In genomic region chrX:94329182-94329581, GRCh38 we compare ENCODE assay signal across 20 cellular contexts.
DNase-seq lines count a peak whose midpoint lies in the region; ATAC-seq, FAIRE-seq and TF ChIP-seq lines count a peak whose summit lies in the region.
"Had no signal": no experiment of that assay in that cellular context is flagged by ENCODE, and none has a peak within 500 bp of the region (broad histone marks: within the 10 kb centered on the region; RNA-seq: fewer than 3 reads in every experiment).

No MANE protein-coding gene starts in this region.

- FAIRE-seq in GM12891 (lab: Jason Lieb, UNC) (no peak), GM12878 (lab: Jason Lieb, UNC) (no peak)
- FAIRE-seq: G401.6, GM12892, GM18507, GM19239 had no signal

- no peak overlapping the region for H3K27ac ChIP-seq in GM12878 (ENCODE audit: control insufficient read depth, insufficient read depth)
- H3K27ac ChIP-seq: 22Rv1; A549; BLaER1 treated with 17β-estradiol and CSF1 and Interleukin-3, amounts not matched to agents 10 nM and 100 nM; C4-2B had no signal

- no peak overlapping the region for H3K9ac ChIP-seq in GM12878 (ENCODE audit: control insufficient read depth, insufficient read depth, low read length)
- H3K9ac ChIP-seq: BLaER1 treated with 17β-estradiol and CSF1 and Interleukin-3, amounts not matched to agents 10 nM and 100 nM had no signal

- no peak overlapping the region for H3K4me2 ChIP-seq in GM12878 (ENCODE audit: control insufficient read depth, insufficient read depth)
- H3K4me2 ChIP-seq: A549; BLaER1 treated with 17β-estradiol and CSF1 and Interleukin-3, amounts not matched to agents 10 nM and 100 nM had no signal

- TF ChIP-seq RAD21 in GM12878 (IDR thresholded peaks at IDR 0.05; ENCODE audit: insufficient read depth, low read depth, low read length), result no peak

- TF ChIP-seq POLR2A in GM12891 (IDR thresholded peaks at IDR 0.05; ENCODE audit: low read depth, low read length), result no peak
- no peak for TF ChIP-seq POLR2A in GM12878 (IDR thresholded peaks at IDR 0.05; ENCODE audit: low read depth, low read length)

- no peaks in the 10 kb centered on the region for H3K79me2 ChIP-seq in GM12878 (ENCODE audit: control insufficient read depth, insufficient read depth, low read length)

- in situ Hi-C loops in GM12878 (cut with MboI), result no loop called here

- 0% methylated on average over 1 of the region's 1 CpG for WGBS in GM12878 (ENCODE audit: insufficient coverage, insufficient replicate concordance, low lambda C conversion rate, missing lambda C conversion rate)

- ATAC-seq in HG02870 (IDR thresholded peaks at IDR 0.05; ENCODE audit: unreplicated experiment) (peak; percentile 44), GM12878 (no peak), GM18861 (IDR thresholded peaks at IDR 0.05; ENCODE audit: unreplicated experiment) (no peak)
- ATAC-seq: A549; CD8-positive, alpha-beta T cell had no signal

- SMC1A ChIA-PET in GM12878 (lab: Charles Lee; ENCODE audit: uncharacterized antibody, unreplicated experiment), result no interaction called here

- H3K9me3 ChIP-seq in GM12878 (replicated peaks; ENCODE audit: control insufficient read depth, insufficient read depth, low read length), result no peaks in the 10 kb centered on the region
- H3K9me3 ChIP-seq: A549, Caco-2 had no signal

- POLR2A ChIA-PET in GM12878 (lab: Charles Lee), result no interaction called here

- intact Hi-C loops in GM12878 (cut with micrococcal nuclease; ENCODE audit: unreplicated experiment), result no loop called here
- intact Hi-C loops in posterior cingulate gyrus (cut with DNase I), result no loop called here

- H3K4me3 ChIP-seq in GM12878, result no peak overlapping the region
- H3K4me3 ChIP-seq: A549; BLaER1 treated with 17β-estradiol and CSF1 and Interleukin-3, amounts not matched to agents 10 nM and 100 nM had no signal

- no peak for TF ChIP-seq EP300 in GM12878 (IDR thresholded peaks at IDR 0.05; ENCODE audit: borderline replicate concordance in 1 of 2, control insufficient read depth in 1 of 2, low read depth in 2 of 2, low read length in 2 of 2)

- TF ChIP-seq CTCF in GM12878 (IDR thresholded peaks at IDR 0.05 in 2 of 3, conservative IDR thresholded peaks at IDR 0.05 in 1 of 3; ENCODE audit: control insufficient read depth in 2 of 3, extremely low read depth in 1 of 3, insufficient read depth in 1 of 3, low read depth in 3 of 3, low read length in 3 of 3), result no peak

- no peak overlapping the region for H2AFZ ChIP-seq in GM12878 (ENCODE audit: control insufficient read depth, low read depth, low read length)

- no peaks in the 10 kb centered on the region for H3K27me3 ChIP-seq in GM12878 (replicated peaks in 1 of 2; ENCODE audit: control insufficient read depth in 2 of 2, insufficient read depth in 2 of 2, low read length in 1 of 2)

- no peaks in the 10 kb centered on the region for H3K36me3 ChIP-seq in GM12878 (ENCODE audit: control insufficient read depth in 2 of 2, insufficient read depth in 2 of 2, low read length in 1 of 2)
- H3K36me3 ChIP-seq: BLaER1 treated with 17β-estradiol and CSF1 and Interleukin-3, amounts not matched to agents 10 nM and 100 nM had no signal

- no peaks in the 10 kb centered on the region for H4K20me1 ChIP-seq in GM12878 (ENCODE audit: control insufficient read depth, insufficient read depth)
- H4K20me1 ChIP-seq: BLaER1 treated with 17β-estradiol and CSF1 and Interleukin-3, amounts not matched to agents 10 nM and 100 nM had no signal

- H3K4me1 ChIP-seq in GM12878 (ENCODE audit: control insufficient read depth, insufficient read depth, low read length), result no peaks in the 10 kb centered on the region
- H3K4me1 ChIP-seq: A549; BLaER1 treated with 17β-estradiol and CSF1 and Interleukin-3, amounts not matched to agents 10 nM and 100 nM; Caco-2 had no signal

- DNase-seq in GM12891 (ENCODE audit: insufficient read length, low spot score), result no peak
- no peak for DNase-seq in GM12878 (ENCODE audit: low read depth, low spot score)
- DNase-seq in posterior cingulate gyrus, result no peak
- DNase-seq in NAMALWA (ENCODE audit: low spot score), result no peak
- DNase-seq: AML-193; Caco-2; Calu3; CD4-positive, alpha-beta T cell; CD8-positive, alpha-beta T cell; DMS79 treated with DMSO at 0.1 percent for 48 hours had no signal

- no TSS peak for BruUV-seq in GM12878 (replicated peaks; lab: Mats Ljungman, UMichigan)

- RAD21 ChIA-PET in GM12878 (lab: Charles Lee; ENCODE audit: unreplicated experiment), result no interaction called here

- CTCF ChIA-PET in GM12878 (lab: Yijun Ruan, JAX), result no interaction called here

TF ChIP-seq in GM12891, 5 proteins besides CTCF, POLR2A, EP300 and RAD21:
- no peak for TF ChIP-seq TAF1 (IDR thresholded peaks at IDR 0.05; ENCODE audit: low read depth, low read length)
- TF ChIP-seq SPI1 (IDR thresholded peaks at IDR 0.05; ENCODE audit: low read depth, low read length), result peak; percentile 59
- no peak for TF ChIP-seq PAX5 (IDR thresholded peaks at IDR 0.05; ENCODE audit: insufficient read depth, low read length, severe bottlenecking)
- TF ChIP-seq POLR2AphosphoS5 (IDR thresholded peaks at IDR 0.05; ENCODE audit: low read depth, low read length), result no peak
- no peak for TF ChIP-seq POU2F2 (IDR thresholded peaks at IDR 0.05; ENCODE audit: low read depth, low read length)

TF ChIP-seq in GM12878, 131 proteins besides CTCF, POLR2A, EP300 and RAD21:
- peak; percentile 4; the same call in 1 of the 2 replicates for TF ChIP-seq SPI1 (IDR thresholded peaks at IDR 0.05; ENCODE audit: borderline replicate concordance, insufficient read depth, low read depth, low read length)
- no peak for TF ChIP-seq KDM1A (IDR thresholded peaks at IDR 0.05; ENCODE audit: borderline replicate concordance)
- TF ChIP-seq ZBTB4 (CRISPR knock-in tag; IDR thresholded peaks at IDR 0.05), result no peak
- no peak for TF ChIP-seq PAX5 (IDR thresholded peaks at IDR 0.05; ENCODE audit: borderline replicate concordance, low read depth, low read length)
- no peak for TF ChIP-seq SMARCA5 (IDR thresholded peaks at IDR 0.05)
- TF ChIP-seq, protein P1, sequence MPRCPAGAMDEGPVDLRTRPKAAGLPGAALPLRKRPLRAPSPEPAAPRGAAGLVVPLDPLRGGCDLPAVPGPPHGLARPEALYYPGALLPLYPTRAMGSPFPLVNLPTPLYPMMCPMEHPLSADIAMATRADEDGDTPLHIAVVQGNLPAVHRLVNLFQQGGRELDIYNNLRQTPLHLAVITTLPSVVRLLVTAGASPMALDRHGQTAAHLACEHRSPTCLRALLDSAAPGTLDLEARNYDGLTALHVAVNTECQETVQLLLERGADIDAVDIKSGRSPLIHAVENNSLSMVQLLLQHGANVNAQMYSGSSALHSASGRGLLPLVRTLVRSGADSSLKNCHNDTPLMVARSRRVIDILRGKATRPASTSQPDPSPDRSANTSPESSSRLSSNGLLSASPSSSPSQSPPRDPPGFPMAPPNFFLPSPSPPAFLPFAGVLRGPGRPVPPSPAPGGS (IDR thresholded peaks at IDR 0.05; ENCODE audit: borderline replicate concordance, insufficient read depth, low read depth, low read length, poor library complexity, severe bottlenecking), result no peak
